Comparison of ENCODE assay signal across 8 cellular contexts in genomic region chr1:51616903-51617708, GRCh38. TPM values are rescaled to one million over a fixed set of nuclear protein-coding genes. Genes with fewer than 3 reads are reported as not detected.
A peak's percentile ranks its signal among the peaks of the same experiment; 100 is the strongest.
DNase-seq lines count a peak whose midpoint lies in the region; ATAC-seq and TF ChIP-seq lines count a peak whose summit lies in the region.

OSBPL9 (plus strand) TSS chr1:51617092; CDS start chr1:51617111, 19 bp downstream.

- peak; percentile 85 for ATAC-seq in HG03439 (IDR thresholded peaks at IDR 0.05; ENCODE audit: unreplicated experiment)

- peak; percentile 77 for TF ChIP-seq POLR2A in GM19193 (IDR thresholded peaks at IDR 0.05; ENCODE audit: extremely low read depth, insufficient read depth, insufficient read length)

- DNase-seq in AG20443 (ENCODE audit: low spot score): peak; percentile 96
- peak; percentile 93 for DNase-seq in NCI-H510A treated with DMSO at 0.1 percent for 48 hours (lab: John Stamatoyannopoulos, UW)
- DNase-seq in activated CD4-positive, alpha-beta T cell treated with anti-CD3 and anti-CD28 coated beads for 24 hours (ENCODE audit: low read depth in 2 of 2): peak; percentile 75 to 78
- DNase-seq in cerebellum (ENCODE audit: low spot score): peak; percentile 94
- DNase-seq in kidney tubule cell (ENCODE audit: low spot score): peak; percentile 91
- DNase-seq in stimulated activated CD4-positive, alpha-beta T cell treated with anti-CD3 and anti-CD28 coated beads, Interleukin-1b, Interleukin-23, amount 100 ng/mL, for 1 hour (ENCODE audit: low read depth in 2 of 2): peak; percentile 69 to 72

RNA-seq across cellular contexts. Expression of gene OSBPL9, which starts in this region (rescaled TPM):
- 74.3 TPM for total RNA-seq in cerebellum

Comparison
In these comparisons a context has a peak if more than half of its experiments do, and no peak if none do; other contexts are left out.
1. Peak in every context shown above with its lines: DNase-seq and ATAC-seq.